8 cellular contexts compared by ENCODE assay signal in genomic region chr7:65216469-65216868, GRCh38.
DNase-seq lines count a peak whose midpoint lies in the region; TF ChIP-seq lines count a peak whose summit lies in the region.

No MANE protein-coding gene starts in this region.

- no peaks in the 10 kb centered on the region for H3K79me2 ChIP-seq in H9 (ENCODE audit: insufficient read depth, low read length)

- no peaks in the 10 kb centered on the region for H3K79me1 ChIP-seq in H9 (ENCODE audit: insufficient read depth, low read depth, low read length, poor library complexity, severe bottlenecking)

- H2BK20ac ChIP-seq in H9 (ENCODE audit: low read depth, low read length, poor library complexity, severe bottlenecking), result no peak overlapping the region

- H4K8ac ChIP-seq in H9 (replicated peaks; ENCODE audit: insufficient read length, low read depth, low read length), result no peak overlapping the region

- no peak overlapping the region for H2BK12ac ChIP-seq in H9 (ENCODE audit: insufficient read length, low read depth, low read length)

- no peak overlapping the region for H3K27ac ChIP-seq in H9 (ENCODE audit: insufficient read length, low read depth, low read length)

- H3K27me3 Mint-ChIP-seq in H9 (ENCODE audit: low read depth) (no peaks in the 10 kb centered on the region), chondrocyte (ENCODE audit: low read depth) (no peaks in the 10 kb centered on the region), type B pancreatic cell (no peaks in the 10 kb centered on the region)

- H3K36me3 Mint-ChIP-seq in H9 (ENCODE audit: insufficient read depth in 1 of 3, low read depth in 3 of 3) (no peaks in the 10 kb centered on the region), chondrocyte (ENCODE audit: low read depth) (no peaks in the 10 kb centered on the region), type B pancreatic cell (no peaks in the 10 kb centered on the region)

- H3T11ph ChIP-seq in H9 (ENCODE audit: low read length), result no peak overlapping the region

- no peak overlapping the region for H3K9ac ChIP-seq in H9 (ENCODE audit: extremely low read depth, insufficient read length, low read length)

- H2BK15ac ChIP-seq in H9 (ENCODE audit: low read depth, low read length), result no peak overlapping the region

- H3K9me3 ChIP-seq in H9 (ENCODE audit: control insufficient read depth, low read depth, low read length), result no peaks in the 10 kb centered on the region

- H3K23ac ChIP-seq in H9 (ENCODE audit: insufficient read length, low read depth, low read length), result no peak overlapping the region

- no CpG with 5 or more reads among the region's 8 CpGs for WGBS in H9 (ENCODE audit: extremely low coverage, insufficient read length, low lambda C conversion rate)

- no peak overlapping the region for H4K91ac ChIP-seq in H9 (ENCODE audit: insufficient read length, low read depth, low read length)

- no peaks in the 10 kb centered on the region for H3K27me3 ChIP-seq in H9 (ENCODE audit: insufficient read depth, low read length)

- H3K4ac ChIP-seq in H9 (ENCODE audit: low read depth, low read length), result no peak overlapping the region

- peak; percentile 75 for DNase-seq in Daoy (ENCODE audit: low read depth)
- peak; percentile 84 for DNase-seq in H9
- peak; percentile 89 for DNase-seq in NCI-H2029 treated with DMSO at 0.1 percent for 48 hours (lab: John Stamatoyannopoulos, UW)
- DNase-seq in activated CD4-positive, CD25-positive, alpha-beta regulatory T cell (lab: John Stamatoyannopoulos, UW), result peak in 3 of 4 experiments; percentile 10 to 41 (median 27)
- no peak for DNase-seq in chondrocyte (ENCODE audit: low spot score)
- peak; percentile 15 for DNase-seq in myocyte (ENCODE audit: low read depth)
- DNase-seq in type B pancreatic cell (ENCODE audit: extremely low spot score, unreplicated experiment), result peak; percentile 70
- DNase-seq in cortex of kidney (lab: John Stamatoyannopoulos, UW), result no peak

- H3K56ac ChIP-seq in H9 (ENCODE audit: insufficient read length, low read depth, low read length), result no peak overlapping the region

- no peaks in the 10 kb centered on the region for H4K20me1 ChIP-seq in H9 (ENCODE audit: control insufficient read depth, insufficient read depth, insufficient read length)

- no peak overlapping the region for H2AFZ ChIP-seq in H9 (ENCODE audit: low read length)

- no peak overlapping the region for H3K18ac ChIP-seq in H9 (ENCODE audit: insufficient read length, low read depth, low read length)

- H4K5ac ChIP-seq in H9 (ENCODE audit: insufficient read length, low read depth, low read length), result no peak overlapping the region

- no peaks in the 10 kb centered on the region; a peak in 1 of 4 replicates for H3K4me1 Mint-ChIP-seq in H9
- no peaks in the 10 kb centered on the region for H3K4me1 Mint-ChIP-seq in chondrocyte (ENCODE audit: low read depth)
- no peaks in the 10 kb centered on the region for H3K4me1 Mint-ChIP-seq in type B pancreatic cell (ENCODE audit: unreplicated experiment)

- no peak overlapping the region for H2AK5ac ChIP-seq in H9 (ENCODE audit: insufficient read length, low read length)

- H3K23me2 ChIP-seq in H9 (ENCODE audit: insufficient read length, low read depth, low read length, poor library complexity, severe bottlenecking), result peaks cover 2% of the 10 kb centered on the region

- H3K14ac ChIP-seq in H9 (ENCODE audit: insufficient read depth, low read length), result no peak overlapping the region

- H3K4me2 ChIP-seq in H9 (ENCODE audit: insufficient read depth, insufficient read length, low read length), result no peak overlapping the region

- H3K4me1 ChIP-seq in H9 (ENCODE audit: insufficient read depth, low read length), result no peaks in the 10 kb centered on the region

- peak; percentile 89 for TF ChIP-seq CTCF in H9 (conservative IDR thresholded peaks at IDR 0.05)
- peak; percentile 83 for TF ChIP-seq CTCF in chondrocyte (IDR thresholded peaks at IDR 0.05)
- peak; percentile 90 for TF ChIP-seq CTCF in type B pancreatic cell (conservative IDR thresholded peaks at IDR 0.05)

- H3K4me3 Mint-ChIP-seq in H9 (no peak overlapping the region), chondrocyte (ENCODE audit: unreplicated experiment) (no peak overlapping the region), type B pancreatic cell (no peak overlapping the region)

- no peaks in the 10 kb centered on the region for H3K9me3 Mint-ChIP-seq in H9
- H3K9me3 Mint-ChIP-seq in chondrocyte (ENCODE audit: low read depth), result no peaks in the 10 kb centered on the region
- H3K9me3 Mint-ChIP-seq in type B pancreatic cell, result no peaks in the 10 kb centered on the region

- no peak overlapping the region for H2BK5ac ChIP-seq in H9 (ENCODE audit: insufficient read length, low read length)

- H3K27ac Mint-ChIP-seq in H9 (no peak overlapping the region), chondrocyte (ENCODE audit: unreplicated experiment) (no peak overlapping the region), type B pancreatic cell (no peak overlapping the region)

- no peak overlapping the region for H2BK120ac ChIP-seq in H9 (ENCODE audit: low read depth, low read length, poor library complexity, severe bottlenecking)

Comparison
In these comparisons a context has a peak if more than half of its experiments do, and no peak if none do; other contexts are left out.
1. DNase-seq: peak in Daoy (single experiment), H9 (single experiment), NCI-H2029 treated with DMSO at 0.1 percent for 48 hours (single experiment), activated CD4-positive, CD25-positive, alpha-beta regulatory T cell (3 of 4), myocyte (single experiment) and type B pancreatic cell (single experiment); none in chondrocyte (single experiment) and cortex of kidney (single experiment).
2. Peak in every context shown above with its lines, with median percentiles within 50 percentile points of each other: CTCF ChIP-seq.